ENCODE assay signal across 8 cellular contexts in the genomic region with DNA sequence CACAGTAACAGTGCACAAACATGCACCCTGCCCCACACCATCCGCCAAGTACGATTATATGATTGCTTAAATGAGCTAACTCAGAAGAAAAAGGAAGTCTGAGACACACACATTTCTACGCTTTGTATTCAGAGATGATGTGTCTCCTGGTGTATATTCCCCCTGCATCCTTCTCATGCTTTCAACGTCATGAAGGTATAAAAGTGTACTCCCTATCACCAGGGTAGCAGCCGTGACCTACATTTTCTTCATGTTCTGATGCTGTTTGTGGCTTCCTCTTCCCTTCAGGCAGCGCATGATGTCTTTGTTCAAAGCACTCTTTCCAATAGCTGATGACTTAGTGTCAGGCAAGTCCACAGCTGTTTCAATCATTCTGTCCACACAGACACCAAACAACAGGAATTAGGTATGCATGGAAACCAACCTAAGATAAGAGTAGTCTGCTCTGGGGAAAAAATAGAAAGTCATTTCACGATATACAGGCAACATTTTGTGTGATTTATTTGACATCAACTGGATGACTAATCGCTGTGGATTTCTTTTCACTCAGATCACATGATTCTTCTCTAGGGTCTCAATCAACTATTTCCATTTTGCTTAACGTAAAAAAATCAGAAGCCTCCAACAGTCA.
DNase-seq lines count a peak whose midpoint lies in the region.

No MANE protein-coding gene starts in this region.

- DNase-seq in AG08396 (ENCODE audit: low spot score) (peak; percentile 5), MV-4-11 (lab: John Stamatoyannopoulos, UW) (peak; percentile 75), activated T-cell treated with anti-CD3 and anti-CD28 coated beads for 1 hour (ENCODE audit: low read depth) (peak; percentile 33), globus pallidus (ENCODE audit: low spot score) (peak; percentile 24), putamen (ENCODE audit: low spot score) (no peak), NCI-H1436 treated with DMSO at 0.1 percent for 48 hours (lab: John Stamatoyannopoulos, UW) (no peak), NCI-H510A treated with DMSO at 0.1 percent for 48 hours (lab: John Stamatoyannopoulos, UW) (no peak)
- DNase-seq in stimulated activated CD4-positive, alpha-beta T cell treated with anti-CD3 and anti-CD28 coated beads, Interleukin-2, amount 100 ng/mL, for 24 hours, result peak; percentile 38 to 73

Comparison
In these comparisons a context has a peak if more than half of its experiments do, and no peak if none do; other contexts are left out.
1. DNase-seq: peak in AG08396 (single experiment), MV-4-11 (single experiment), activated T-cell treated with anti-CD3 and anti-CD28 coated beads for 1 hour (single experiment), globus pallidus (single experiment) and stimulated activated CD4-positive, alpha-beta T cell treated with anti-CD3 and anti-CD28 coated beads, Interleukin-2, amount 100 ng/mL, for 24 hours (2 of 2); none in putamen (single experiment), NCI-H1436 treated with DMSO at 0.1 percent for 48 hours (single experiment) and NCI-H510A treated with DMSO at 0.1 percent for 48 hours (single experiment).